Comparison of ENCODE assay signal across 13 cellular contexts in the genomic region with DNA sequence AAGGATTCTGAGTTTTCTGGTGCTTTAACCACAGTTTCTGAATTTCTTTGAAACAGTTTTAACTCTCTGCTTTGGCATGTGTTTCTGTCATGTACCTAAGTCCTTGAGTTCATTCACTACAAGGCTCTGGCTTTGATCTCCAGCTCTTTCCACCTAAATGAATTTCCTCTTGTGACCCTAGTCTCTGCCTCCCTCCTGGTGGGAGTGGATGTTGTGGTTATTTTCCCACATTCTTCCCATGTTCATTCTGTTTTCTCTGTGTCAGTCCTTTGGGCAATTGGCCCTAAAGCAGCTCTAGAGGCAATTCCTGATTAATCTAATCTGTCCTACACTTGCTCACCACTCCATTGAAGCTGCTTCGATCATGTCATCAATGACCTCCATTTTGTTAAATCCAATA. TPM values are rescaled to one million over a fixed set of nuclear protein-coding genes. Genes with fewer than 3 reads are reported as not detected.
"Had no signal": no experiment of that assay in that cellular context is flagged by ENCODE, and none has a peak within 500 bp of the region (broad histone marks: within the 10 kb centered on the region; RNA-seq: fewer than 3 reads in every experiment).

No MANE protein-coding gene starts in this region.

- H3K27me3 Mint-ChIP-seq: activated B cell treated with CpG ODN at 0.5 μM for 24 hours; activated CD4-positive, alpha-beta T cell treated with anti-CD3 and anti-CD28 coated beads, Interleukin-2, amount 10 ng/mL, durations not matched to agents 7 days and 5 days had no signal

- H3K36me3 ChIP-seq: adrenal gland, heart right ventricle, thyroid gland, uterus had no signal

- H3K27me3 ChIP-seq: adrenal gland, thyroid gland, uterus had no signal

- ATAC-seq: esophagus mucosa, heart right ventricle had no signal

- H3K27ac ChIP-seq: adrenal gland, heart right ventricle, parathyroid adenoma, thyroid gland, uterus had no signal

- H3K9me3 Mint-ChIP-seq: activated B cell treated with CpG ODN at 0.5 μM for 24 hours; activated CD4-positive, alpha-beta T cell treated with anti-CD3 and anti-CD28 coated beads, Interleukin-2, amount 10 ng/mL, durations not matched to agents 7 days and 5 days; neural crest cell; T-helper 1 cell treated with Interleukin-12 subunit alpha and Interleukin-12 subunit beta and Interleukin-4 antibody, amounts not matched to agents 30 μg/mL and 1 μg/mL, for 36 hours had no signal

- H3K4me1 Mint-ChIP-seq: activated B cell treated with CpG ODN at 0.5 μM for 24 hours; activated CD4-positive, alpha-beta T cell treated with anti-CD3 and anti-CD28 coated beads, Interleukin-2, amount 10 ng/mL, durations not matched to agents 7 days and 5 days; neural crest cell had no signal

- H3K9me3 ChIP-seq: adrenal gland, heart right ventricle, thyroid gland, uterus had no signal

- H3K4me3 ChIP-seq: adrenal gland, heart right ventricle, thyroid gland, uterus had no signal

- H3K4me1 ChIP-seq: adrenal gland, parathyroid adenoma, thyroid gland had no signal

- H3K27ac Mint-ChIP-seq: activated B cell treated with CpG ODN at 0.5 μM for 24 hours; activated CD4-positive, alpha-beta T cell treated with anti-CD3 and anti-CD28 coated beads, Interleukin-2, amount 10 ng/mL, durations not matched to agents 7 days and 5 days; T-helper 1 cell treated with Interleukin-12 subunit alpha and Interleukin-12 subunit beta and Interleukin-4 antibody, amounts not matched to agents 30 μg/mL and 1 μg/mL, for 36 hours had no signal

- H3K4me3 Mint-ChIP-seq: activated B cell treated with CpG ODN at 0.5 μM for 24 hours; activated CD4-positive, alpha-beta T cell treated with anti-CD3 and anti-CD28 coated beads, Interleukin-2, amount 10 ng/mL, durations not matched to agents 7 days and 5 days; neural crest cell; T-helper 1 cell treated with Interleukin-12 subunit alpha and Interleukin-12 subunit beta and Interleukin-4 antibody, amounts not matched to agents 30 μg/mL and 1 μg/mL, for 36 hours had no signal

- DNase-seq: activated B cell treated with CpG ODN at 0.5 μM for 24 hours; activated CD4-positive, alpha-beta T cell treated with anti-CD3 and anti-CD28 coated beads, Interleukin-2, amount 10 ng/mL, durations not matched to agents 7 days and 5 days; activated naive CD4-positive, alpha-beta T cell treated with anti-CD3 and anti-CD28 coated beads, Interleukin-2, amount 50 U/mL, for 16 hours; adrenal gland; foreskin fibroblast; heart right ventricle; small intestine; thyroid gland; uterus had no signal

RNA-seq across cellular contexts. Expression of a gene that starts 28.4 kb away (rescaled TPM):
- total RNA-seq: activated B cell treated with CpG ODN at 0.5 μM for 24 hours; activated CD4-positive, alpha-beta T cell treated with anti-CD3 and anti-CD28 coated beads, Interleukin-2, amount 10 ng/mL, durations not matched to agents 7 days and 5 days had no signal
